Comparison of ENCODE assay signal across 30 cellular contexts in genomic region chr4:8882239-8882638, GRCh38. TPM values are rescaled to one million over a fixed set of nuclear protein-coding genes. Genes with fewer than 3 reads are reported as not detected.
"Had no signal": no experiment of that assay in that cellular context is flagged by ENCODE, and none has a peak within 500 bp of the region (broad histone marks: within the 10 kb centered on the region; RNA-seq: fewer than 3 reads in every experiment).

No MANE protein-coding gene starts in this region.

- ATAC-seq: activated CD8-positive, alpha-beta T cell treated with anti-CD3 and anti-CD28 coated beads for 36 hours; activated naive CD4-positive, alpha-beta T cell treated with anti-CD3 and anti-CD28 coated beads, Interleukin-2, amount 50 U/mL, for 72 hours; left lobe of liver; lower lobe of right lung; mucosa of descending colon; sciatic nerve had no signal

- H3K27ac ChIP-seq: lower lobe of right lung, thyroid gland, VCaP had no signal

- H3K27me3 ChIP-seq: thyroid gland had no signal

- H3K4me3 ChIP-seq: lower lobe of right lung, mucosa of descending colon, thyroid gland had no signal

- H3K4me1 ChIP-seq: lower lobe of right lung, thyroid gland had no signal

- H3K9me3 ChIP-seq: lower lobe of right lung, thyroid gland had no signal

- DNase-seq: activated CD4-positive, alpha-beta T cell treated with anti-CD3 and anti-CD28 coated beads, Interleukin-2, amount 10 ng/mL, durations not matched to agents 7 days and 5 days; activated CD4-positive, CD25-positive, alpha-beta regulatory T cell treated with anti-CD3 and anti-CD28 coated beads, Interleukin-2, amount 50 U/mL, for 72 hours; activated CD8-positive, alpha-beta T cell treated with anti-CD3 and anti-CD28 coated beads for 36 hours; activated T-cell treated with anti-CD3 and anti-CD28 coated beads, Interleukin-2, amount 50 U/mL, for 1 hour; aorta; effector CD4-positive, alpha-beta T cell; erythroblast; foreskin fibroblast; immature natural killer cell; lower lobe of right lung; mesendoderm; mucosa of descending colon; nephron progenitor cell; occipital lobe; small intestine; stimulated activated CD4-positive, alpha-beta T cell treated with anti-CD3 and anti-CD28 coated beads, Interleukin-15, amount 100 ng/mL, for 24 hours; stimulated activated CD4-positive, alpha-beta T cell treated with anti-CD3 and anti-CD28 coated beads, Interleukin-4, amount 100 ng/mL, for 1 hour; stimulated activated naive CD4-positive, alpha-beta T cell treated with Interleukin-2 at 50 U/mL for 16 hours; substantia nigra; thyroid gland had no signal

- H3K36me3 ChIP-seq: lower lobe of right lung, thyroid gland had no signal

RNA-seq across cellular contexts. Expression of gene HMX1, which starts 10.6 kb away (rescaled TPM):
- total RNA-seq: activated CD4-positive, alpha-beta T cell treated with anti-CD3 and anti-CD28 coated beads, Interleukin-2, amount 10 ng/mL, durations not matched to agents 7 days and 5 days; activated CD8-positive, alpha-beta T cell treated with anti-CD3 and anti-CD28 coated beads for 36 hours; activated naive CD4-positive, alpha-beta T cell treated with anti-CD3 and anti-CD28 coated beads, Interleukin-2, amount 50 U/mL, for 72 hours; aorta; cardiac septum; fibroblast of lung; glomerular endothelial cell; kidney epithelial cell; left lobe of liver; lower lobe of right lung; sciatic nerve had no signal
- polyA plus RNA-seq: adipose tissue, aorta, fibroblast of lung, immature natural killer cell, small intestine, urinary bladder had no signal
